In genomic region chr9:9679433-9679832, GRCh38 we compare ENCODE assay signal across 10 cellular contexts.
"Had no signal": no experiment of that assay in that cellular context is flagged by ENCODE, and none has a peak within 500 bp of the region (broad histone marks: within the 10 kb centered on the region; RNA-seq: fewer than 3 reads in every experiment).

No MANE protein-coding gene starts in this region.

- FAIRE-seq: HepG2 had no signal

- H3K27ac Mint-ChIP-seq: HFFc6, IgD-negative memory B cell had no signal

- H3K4me1 Mint-ChIP-seq: IgD-negative memory B cell had no signal

- DNase-seq: GM23248, GOT3, H7, HFFc6, KBM-7 had no signal

- H3K36me3 Mint-ChIP-seq: IgD-negative memory B cell had no signal

- ATAC-seq: HCT116, HepG2 had no signal

- H3K4me1 ChIP-seq: HAP-1 had no signal

- H3K9me3 ChIP-seq: HAP-1 had no signal

- H2AFZ ChIP-seq: GM23248 had no signal

- H3K27ac ChIP-seq: GM23248, HL-60 had no signal

- H3K27me3 Mint-ChIP-seq: IgD-negative memory B cell had no signal

- H3K36me3 ChIP-seq: HAP-1 had no signal

- H3K9ac ChIP-seq: GM23248 had no signal

- H3K4me3 ChIP-seq: GM23248, HAP-1 had no signal

- H3K4me3 Mint-ChIP-seq: HFFc6, IgD-negative memory B cell had no signal
